Comparison of ENCODE assay signal across 1 cellular context in the genomic region with DNA sequence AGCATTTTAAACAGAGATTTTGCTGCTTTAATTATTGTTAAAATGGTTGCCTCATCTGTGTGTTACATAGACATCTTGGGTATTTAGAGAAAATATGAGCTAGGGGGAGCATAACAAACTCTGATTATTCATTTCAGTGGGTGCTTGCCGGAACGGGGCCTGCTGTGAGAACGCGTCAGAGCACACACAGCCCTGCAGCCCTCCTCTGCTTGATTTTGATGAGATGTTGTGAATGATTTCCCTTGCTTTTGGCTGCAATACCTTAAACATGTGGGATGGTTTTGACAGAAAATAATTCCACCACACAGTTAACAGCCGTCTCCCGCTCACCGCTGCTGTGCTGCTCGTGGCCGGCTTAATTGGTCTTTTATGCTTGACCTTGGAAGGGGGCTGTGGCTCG.
TF ChIP-seq lines count a peak whose summit lies in the region.

No MANE protein-coding gene starts in this region.

TF ChIP-seq in HEK293, 187 proteins besides CTCF, POLR2A, EP300 and RAD21 (continued from another document):
- TF ChIP-seq ZNF510 (tag by site-specific recombination; IDR thresholded peaks at IDR 0.05; ENCODE audit: insufficient replicate concordance) (no peak), ZBTB21 (tag by site-specific recombination; IDR thresholded peaks at IDR 0.05) (no peak)
